ENCODE assay signal across 21 cellular contexts in the genomic region with DNA sequence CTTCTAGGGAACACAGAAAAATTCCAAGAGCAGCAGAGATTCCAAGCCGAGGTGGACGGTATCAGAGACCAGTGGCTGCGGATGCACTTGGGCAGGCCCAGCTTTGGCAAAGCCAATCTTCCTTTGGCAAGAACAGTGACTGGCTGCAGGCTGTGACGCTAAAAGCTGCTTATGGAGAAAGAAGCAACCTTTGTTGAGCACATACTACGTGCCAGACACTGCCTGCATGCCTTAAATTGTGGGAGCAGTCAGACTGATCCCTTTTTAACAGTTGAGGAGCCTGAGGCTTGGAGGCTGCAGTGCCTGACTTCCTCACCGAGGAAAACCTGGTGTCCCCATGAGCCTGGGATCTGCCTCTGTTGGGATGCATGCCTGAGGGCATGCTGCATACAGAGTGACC.
A peak's percentile ranks its signal among the peaks of the same experiment; 100 is the strongest.
DNase-seq lines count a peak whose midpoint lies in the region; ATAC-seq, FAIRE-seq and TF ChIP-seq lines count a peak whose summit lies in the region.
"Had no signal": no experiment of that assay in that cellular context is flagged by ENCODE, and none has a peak within 500 bp of the region (broad histone marks: within the 10 kb centered on the region; RNA-seq: fewer than 3 reads in every experiment).

No MANE protein-coding gene starts in this region.

- peaks cover 3% of the 10 kb centered on the region for H3K36me3 Mint-ChIP-seq in activated CD8-positive, alpha-beta T cell treated with anti-CD3 and anti-CD28 coated beads, Interleukin-2, amount 10 ng/mL, durations not matched to agents 7 days and 5 days (ENCODE audit: low read depth)
- H3K36me3 Mint-ChIP-seq in activated CD8-positive, alpha-beta T cell treated with anti-CD3 and anti-CD28 coated beads for 36 hours (ENCODE audit: low read depth) = peaks cover 2% of the 10 kb centered on the region
- no peaks in the 10 kb centered on the region for H3K36me3 Mint-ChIP-seq in osteocyte (ENCODE audit: unreplicated experiment)

- no peak for TF ChIP-seq POLR2A in endothelial cell of umbilical vein (IDR thresholded peaks at IDR 0.05; ENCODE audit: low read depth, low read length)

- no peaks in the 10 kb centered on the region for H3K9me3 ChIP-seq in endothelial cell of umbilical vein (replicated peaks; ENCODE audit: control insufficient read depth, insufficient read depth, low read length)
- H3K9me3 ChIP-seq: A549, Caco-2 had no signal

- no peak overlapping the region for H3K27ac Mint-ChIP-seq in activated CD8-positive, alpha-beta T cell treated with anti-CD3 and anti-CD28 coated beads, Interleukin-2, amount 10 ng/mL, durations not matched to agents 7 days and 5 days
- no peak overlapping the region for H3K27ac Mint-ChIP-seq in activated CD8-positive, alpha-beta T cell treated with anti-CD3 and anti-CD28 coated beads for 36 hours
- H3K27ac Mint-ChIP-seq in osteocyte (ENCODE audit: unreplicated experiment) = no peak overlapping the region
- H3K27ac Mint-ChIP-seq: CD4-positive, alpha-beta T cell had no signal

- H3K36me3 ChIP-seq in endothelial cell of umbilical vein (ENCODE audit: control insufficient read depth in 2 of 2, extremely low read depth in 1 of 2, insufficient read depth in 2 of 2, low read length in 2 of 2) = no peaks in the 10 kb centered on the region

- no peak overlapping the region for H3K27ac ChIP-seq in endothelial cell of umbilical vein (ENCODE audit: insufficient read depth, low read depth, low read length)
- H3K27ac ChIP-seq: 22Rv1, A549, C4-2B had no signal

- ATAC-seq in activated CD8-positive, alpha-beta T cell treated with anti-CD3 and anti-CD28 coated beads, Interleukin-2, amount 10 ng/mL, durations not matched to agents 7 days and 5 days = no peak
- ATAC-seq in activated CD8-positive, alpha-beta T cell treated with anti-CD3 and anti-CD28 coated beads for 36 hours = no peak
- ATAC-seq in GM19328 (IDR thresholded peaks at IDR 0.05; ENCODE audit: unreplicated experiment) (no peak), GM19023 (IDR thresholded peaks at IDR 0.05; ENCODE audit: unreplicated experiment) (no peak)
- ATAC-seq: HCT116 had no signal

- no peaks in the 10 kb centered on the region for H3K79me2 ChIP-seq in endothelial cell of umbilical vein (ENCODE audit: control insufficient read depth, insufficient read depth, low read length)

- no TSS peak for BruUV-seq in endothelial cell of umbilical vein (replicated peaks; lab: Mats Ljungman, UMichigan)

- no peak overlapping the region for H3K9ac ChIP-seq in endothelial cell of umbilical vein (replicated peaks; ENCODE audit: extremely low read depth, insufficient read depth, low read length)

- peaks cover 4% of the 10 kb centered on the region for H3K9me3 Mint-ChIP-seq in activated CD8-positive, alpha-beta T cell treated with anti-CD3 and anti-CD28 coated beads, Interleukin-2, amount 10 ng/mL, durations not matched to agents 7 days and 5 days (ENCODE audit: insufficient read depth)
- peaks cover 2% of the 10 kb centered on the region for H3K9me3 Mint-ChIP-seq in activated CD8-positive, alpha-beta T cell treated with anti-CD3 and anti-CD28 coated beads for 36 hours
- H3K9me3 Mint-ChIP-seq in osteocyte (ENCODE audit: unreplicated experiment) = no peaks in the 10 kb centered on the region
- H3K9me3 Mint-ChIP-seq: CD4-positive, alpha-beta T cell had no signal

- no peak overlapping the region for H3K4me2 ChIP-seq in endothelial cell of umbilical vein (ENCODE audit: insufficient read depth, low read length)
- H3K4me2 ChIP-seq: A549 had no signal

- H3K4me3 ChIP-seq in endothelial cell of umbilical vein (replicated peaks in 1 of 3; ENCODE audit: insufficient read depth in 1 of 3, low read depth in 1 of 3, low read length in 3 of 3) = no peak overlapping the region
- H3K4me3 ChIP-seq: A549 had no signal

- no peaks in the 10 kb centered on the region for H3K4me1 ChIP-seq in endothelial cell of umbilical vein (ENCODE audit: control insufficient read depth, extremely low read depth, insufficient read depth, low read length)
- H3K4me1 ChIP-seq: A549, Caco-2 had no signal

- POLR2A ChIA-PET in activated CD8-positive, alpha-beta T cell treated with anti-CD3 and anti-CD28 coated beads, Interleukin-2, amount 10 ng/mL, durations not matched to agents 7 days and 5 days (lab: Charles Lee) = no interaction called here
- POLR2A ChIA-PET in activated CD8-positive, alpha-beta T cell treated with anti-CD3 and anti-CD28 coated beads for 36 hours (lab: Charles Lee) = no interaction called here
- POLR2A ChIA-PET in endothelial cell of umbilical vein (lab: Charles Lee) = no interaction called here

- intact Hi-C loops in activated CD8-positive, alpha-beta T cell treated with anti-CD3 and anti-CD28 coated beads for 36 hours (cut with micrococcal nuclease) = loop anchor here (10.0 kb wide), 1 partner anchor 256 kb away; no protein-coding TSS in a partner anchor
- intact Hi-C loops in endothelial cell of umbilical vein (cut with micrococcal nuclease) = no loop called here

- no peaks in the 10 kb centered on the region for H3K27me3 Mint-ChIP-seq in activated CD8-positive, alpha-beta T cell treated with anti-CD3 and anti-CD28 coated beads, Interleukin-2, amount 10 ng/mL, durations not matched to agents 7 days and 5 days (ENCODE audit: low read depth)
- H3K27me3 Mint-ChIP-seq in activated CD8-positive, alpha-beta T cell treated with anti-CD3 and anti-CD28 coated beads for 36 hours = no peaks in the 10 kb centered on the region
- H3K27me3 Mint-ChIP-seq in osteocyte (ENCODE audit: unreplicated experiment) = no peaks in the 10 kb centered on the region
- H3K27me3 Mint-ChIP-seq: CD4-positive, alpha-beta T cell had no signal

- CTCF ChIA-PET in activated CD8-positive, alpha-beta T cell treated with anti-CD3 and anti-CD28 coated beads, Interleukin-2, amount 10 ng/mL, durations not matched to agents 7 days and 5 days (lab: Charles Lee) = interaction anchor here (3.3 kb wide), 1 partner anchor 21 kb away, joined by 27 read pairs; no protein-coding TSS in a partner anchor
- CTCF ChIA-PET in activated CD8-positive, alpha-beta T cell treated with anti-CD3 and anti-CD28 coated beads for 36 hours (lab: Charles Lee) = no interaction called here
- CTCF ChIA-PET in endothelial cell of umbilical vein (lab: Charles Lee) = no interaction called here

- dilution Hi-C loops in endothelial cell of umbilical vein (cut with MboI; ENCODE audit: extremely low pct_ligation_motif_present, low sequenced_read_pairs) = no loop called here

- peaks cover 54% of the 10 kb centered on the region for H3K4me1 Mint-ChIP-seq in activated CD8-positive, alpha-beta T cell treated with anti-CD3 and anti-CD28 coated beads, Interleukin-2, amount 10 ng/mL, durations not matched to agents 7 days and 5 days (ENCODE audit: low read depth)
- H3K4me1 Mint-ChIP-seq in activated CD8-positive, alpha-beta T cell treated with anti-CD3 and anti-CD28 coated beads for 36 hours (ENCODE audit: low read depth) = peaks cover 35% of the 10 kb centered on the region
- H3K4me1 Mint-ChIP-seq in osteocyte (ENCODE audit: unreplicated experiment) = no peaks in the 10 kb centered on the region

- no peaks in the 10 kb centered on the region for H3K9me1 ChIP-seq in endothelial cell of umbilical vein (replicated peaks; ENCODE audit: control insufficient read depth, extremely low read depth, insufficient read depth, low read length)

- H3K27me3 ChIP-seq in endothelial cell of umbilical vein (ENCODE audit: control insufficient read depth in 2 of 2, insufficient read depth in 2 of 2, low read length in 2 of 2) = no peaks in the 10 kb centered on the region

- TF ChIP-seq CTCF in activated CD8-positive, alpha-beta T cell treated with anti-CD3 and anti-CD28 coated beads for 36 hours (IDR thresholded peaks at IDR 0.05) = no peak
- TF ChIP-seq CTCF in endothelial cell of umbilical vein (IDR thresholded peaks at IDR 0.05; ENCODE audit: extremely low read depth in 1 of 2, insufficient read depth in 1 of 2, low read depth in 1 of 2, low read length in 2 of 2) = no peak
- no peak for TF ChIP-seq CTCF in osteocyte (IDR thresholded peaks at IDR 0.05)

- DNase-seq in activated CD8-positive, alpha-beta T cell treated with anti-CD3 and anti-CD28 coated beads, Interleukin-2, amount 10 ng/mL, durations not matched to agents 7 days and 5 days = peak; percentile 18
- no peak for DNase-seq in activated CD8-positive, alpha-beta T cell treated with anti-CD3 and anti-CD28 coated beads for 36 hours
- DNase-seq in NCI-H69 (lab: John Stamatoyannopoulos, UW) (peak; percentile 45), endothelial cell of umbilical vein (ENCODE audit: low read depth, low spot score) (no peak), osteocyte (ENCODE audit: extremely low spot score, unreplicated experiment) (peak; percentile 72), NOMO-1 treated with dmso at 0.1 percent for 144 hours (lab: John Stamatoyannopoulos, UW; ENCODE audit: unreplicated experiment) (no peak)
- DNase-seq: AML-193; Caco-2; CD4-positive, alpha-beta T cell; DMS153; GOT3; H7 had no signal

- peak; percentile 18 for FAIRE-seq in endothelial cell of umbilical vein (lab: Jason Lieb, UNC)
- FAIRE-seq: A549, G401.6, GM12892, GM18507 had no signal

- no peak overlapping the region for H2AFZ ChIP-seq in endothelial cell of umbilical vein (ENCODE audit: low read depth, low read length)

- no peak overlapping the region for H3K4me3 Mint-ChIP-seq in activated CD8-positive, alpha-beta T cell treated with anti-CD3 and anti-CD28 coated beads, Interleukin-2, amount 10 ng/mL, durations not matched to agents 7 days and 5 days
- no peak overlapping the region for H3K4me3 Mint-ChIP-seq in activated CD8-positive, alpha-beta T cell treated with anti-CD3 and anti-CD28 coated beads for 36 hours
- no peak overlapping the region for H3K4me3 Mint-ChIP-seq in osteocyte (ENCODE audit: unreplicated experiment)
- H3K4me3 Mint-ChIP-seq: CD4-positive, alpha-beta T cell had no signal

- H4K20me1 ChIP-seq in endothelial cell of umbilical vein (replicated peaks; ENCODE audit: control insufficient read depth, extremely low read depth, insufficient read depth, low read length) = no peaks in the 10 kb centered on the region

TF ChIP-seq in endothelial cell of umbilical vein, 7 proteins besides CTCF, POLR2A, EP300 and RAD21:
- TF ChIP-seq MYC (IDR thresholded peaks at IDR 0.05; ENCODE audit: low read depth, low read length) (no peak), FOS (IDR thresholded peaks at IDR 0.05; ENCODE audit: borderline replicate concordance, insufficient read depth, low read length) (no peak), POLR2AphosphoS5 (IDR thresholded peaks at IDR 0.05; ENCODE audit: insufficient read depth, low read depth, low read length) (no peak), GATA2 (IDR thresholded peaks at IDR 0.05; ENCODE audit: insufficient read depth, insufficient read length, low read depth, low read length) (no peak), JUN (IDR thresholded peaks at IDR 0.05; ENCODE audit: borderline replicate concordance, insufficient read depth, insufficient read length, low read depth) (no peak), EZH2 (IDR thresholded peaks at IDR 0.05; ENCODE audit: borderline replicate concordance, low read depth, low read length, severe bottlenecking) (no peak)
- TF ChIP-seq, protein P1, sequence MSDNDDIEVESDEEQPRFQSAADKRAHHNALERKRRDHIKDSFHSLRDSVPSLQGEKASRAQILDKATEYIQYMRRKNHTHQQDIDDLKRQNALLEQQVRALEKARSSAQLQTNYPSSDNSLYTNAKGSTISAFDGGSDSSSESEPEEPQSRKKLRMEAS (IDR thresholded peaks at IDR 0.05; ENCODE audit: insufficient read depth, insufficient read length) = no peak
TF ChIP-seq in endothelial cell of umbilical vein: peak in this region for 0.

Comparison
In these comparisons a context has a peak if more than half of its experiments do, and no peak if none do; other contexts are left out.
1. DNase-seq: peak in activated CD8-positive, alpha-beta T cell treated with anti-CD3 and anti-CD28 coated beads, Interleukin-2, amount 10 ng/mL, durations not matched to agents 7 days and 5 days (single experiment), NCI-H69 (single experiment) and osteocyte (single experiment); none in activated CD8-positive, alpha-beta T cell treated with anti-CD3 and anti-CD28 coated beads for 36 hours (single experiment), endothelial cell of umbilical vein (single experiment) and NOMO-1 treated with dmso at 0.1 percent for 144 hours (single experiment).